19 cellular contexts compared by ENCODE assay signal in the genomic region with DNA sequence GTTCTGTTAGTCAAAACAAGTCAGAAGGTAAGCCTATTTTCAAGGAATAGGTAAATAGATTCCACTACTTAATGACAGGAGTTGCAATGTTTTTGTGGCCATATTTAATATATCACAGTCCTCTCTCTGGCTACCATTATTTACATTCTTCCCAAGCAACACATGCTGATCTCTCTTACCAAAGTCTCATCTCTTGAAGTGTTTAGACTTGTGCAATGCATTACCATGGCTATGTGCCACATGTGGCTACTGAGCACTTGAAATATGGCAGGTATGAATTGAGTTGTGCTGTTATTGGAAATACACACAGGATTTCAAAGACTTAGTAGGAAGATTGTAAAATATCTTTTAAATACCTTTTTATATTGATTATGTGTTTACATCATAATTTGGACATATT.
DNase-seq lines count a peak whose midpoint lies in the region; ATAC-seq and TF ChIP-seq lines count a peak whose summit lies in the region.
"Had no signal": no experiment of that assay in that cellular context is flagged by ENCODE, and none has a peak within 500 bp of the region (broad histone marks: within the 10 kb centered on the region; RNA-seq: fewer than 3 reads in every experiment).

No MANE protein-coding gene starts in this region.

- H3K4me3 ChIP-seq in IMR-90 (ENCODE audit: insufficient read depth, low read depth, low read length) (no peak overlapping the region), mesenchymal stem cell (ENCODE audit: insufficient read depth in 1 of 2, low read depth in 1 of 2, low read length in 2 of 2) (no peak overlapping the region)

- no peak for TF ChIP-seq RAD21 in IMR-90 (IDR thresholded peaks at IDR 0.05; ENCODE audit: low read length)

- dilution Hi-C loops in IMR-90 (cut with HindIII; ENCODE audit: low sequenced_read_pairs, unreplicated experiment): no loop called here

- H4K20me1 ChIP-seq in IMR-90 (ENCODE audit: insufficient read depth, low read length): no peaks in the 10 kb centered on the region

- CTCF ChIA-PET in IMR-90 (lab: Yijun Ruan, JAX) (no interaction called here), WTC11 (lab: Charles Lee) (no interaction called here)

- H2AK9ac ChIP-seq in IMR-90 (replicated peaks; ENCODE audit: low read depth, low read length, poor library complexity): no peak overlapping the region

- no peak overlapping the region for H3K4me3 Mint-ChIP-seq in WTC11
- H3K4me3 Mint-ChIP-seq: CD4-positive, alpha-beta memory T cell had no signal

- POLR2A ChIA-PET in IMR-90 (lab: Charles Lee; ENCODE audit: unreplicated experiment) (no interaction called here), WTC11 (lab: Charles Lee) (no interaction called here)

- intact Hi-C loops in IMR-90 (cut with micrococcal nuclease): loop anchor here (2.0 kb wide), 1 partner anchor 17 kb away; no protein-coding TSS in a partner anchor

- DNase-seq in EH (ENCODE audit: low read depth): peak; percentile 50
- DNase-seq in IMR-90: peak; percentile 65
- DNase-seq in fibroblast of gingiva (ENCODE audit: low read depth): peak; percentile 68
- peak; percentile 74 for DNase-seq in mesenchymal stem cell
- no peak for DNase-seq in hippocampal formation (lab: John Stamatoyannopoulos, UW)
- no peak for DNase-seq in OCI-M2 (lab: John Stamatoyannopoulos, UW; ENCODE audit: unreplicated experiment)
- no peak for DNase-seq in WTC11 (ENCODE audit: low spot score)
- DNase-seq: ACHN; Calu3; CD4-positive, alpha-beta memory T cell; DMS79 treated with DMSO at 0.1 percent for 48 hours; Kasumi-1; NCI-H1105 treated with DMSO at 0.1 percent for 48 hours; NCI-H1694 treated with DMSO at 0.1 percent for 48 hours; NCI-H2107; NCI-H446 treated with DMSO at 0.1 percent for 48 hours; OCI-M1; RPMI8226; SIG-M5 had no signal

- no peak for TF ChIP-seq CTCF in IMR-90 (conservative IDR thresholded peaks at IDR 0.05; ENCODE audit: low read depth, low read length)
- TF ChIP-seq CTCF in WTC11 (IDR thresholded peaks at IDR 0.05): no peak

- no peaks in the 10 kb centered on the region for H3K27me3 Mint-ChIP-seq in WTC11 (ENCODE audit: low read depth)
- H3K27me3 Mint-ChIP-seq: CD4-positive, alpha-beta memory T cell had no signal

- no peak overlapping the region for H2BK20ac ChIP-seq in IMR-90 (ENCODE audit: low read depth, low read length)

- TF ChIP-seq POLR2A in IMR-90 (IDR thresholded peaks at IDR 0.05; ENCODE audit: low read depth, low read length): no peak

- H2BK15ac ChIP-seq in IMR-90 (ENCODE audit: low read depth, low read length): no peak overlapping the region
- H2BK15ac ChIP-seq in mesenchymal stem cell (ENCODE audit: low read depth, poor library complexity, severe bottlenecking): no peak overlapping the region

- peaks cover 13% of the 10 kb centered on the region for H3K36me3 Mint-ChIP-seq in WTC11
- H3K36me3 Mint-ChIP-seq: CD4-positive, alpha-beta memory T cell had no signal

- H3K4me1 Mint-ChIP-seq in WTC11: peaks cover 20% of the 10 kb centered on the region
- H3K4me1 Mint-ChIP-seq: CD4-positive, alpha-beta memory T cell had no signal

- no peak overlapping the region for H3K14ac ChIP-seq in IMR-90 (replicated peaks; ENCODE audit: low read depth, low read length)
- no peak overlapping the region for H3K14ac ChIP-seq in mesenchymal stem cell (ENCODE audit: low read length in 2 of 2)

- H3K9ac ChIP-seq in IMR-90 (ENCODE audit: low read depth, low read length): no peak overlapping the region
- no peak overlapping the region for H3K9ac ChIP-seq in mesenchymal stem cell (ENCODE audit: low read length)

- no peak overlapping the region for H3K56ac ChIP-seq in IMR-90 (ENCODE audit: extremely low read depth, insufficient read depth, low read length)

- peaks cover 17% of the 10 kb centered on the region for H3K9me3 Mint-ChIP-seq in WTC11
- H3K9me3 Mint-ChIP-seq: CD4-positive, alpha-beta memory T cell had no signal

- ATAC-seq in IMR-90 (ENCODE audit: low read depth) (peak; percentile 83), WTC11 (no peak)

- no peak overlapping the region for H3K27ac Mint-ChIP-seq in WTC11
- H3K27ac Mint-ChIP-seq: CD4-positive, alpha-beta memory T cell had no signal

- no peak overlapping the region for H3K27ac ChIP-seq in IMR-90 (ENCODE audit: insufficient read depth, low read length)
- H3K27ac ChIP-seq in mesenchymal stem cell (ENCODE audit: low read length, poor library complexity, severe bottlenecking): no peak overlapping the region

- H4K91ac ChIP-seq in IMR-90 (ENCODE audit: insufficient read depth, low read depth, low read length) (no peak overlapping the region), mesenchymal stem cell (ENCODE audit: low read length) (no peak overlapping the region)

- H2BK12ac ChIP-seq in mesenchymal stem cell (ENCODE audit: low read length in 2 of 2): no peak overlapping the region

- H4K5ac ChIP-seq in IMR-90 (ENCODE audit: low read depth, low read length): no peak overlapping the region

- H3K18ac ChIP-seq in IMR-90 (ENCODE audit: low read depth, low read length) (no peak overlapping the region), mesenchymal stem cell (ENCODE audit: low read depth in 1 of 2, low read length in 2 of 2) (no peak overlapping the region)

- H3K27me3 ChIP-seq in IMR-90 (ENCODE audit: control insufficient read depth, insufficient read depth, low read length) (no peaks in the 10 kb centered on the region), mesenchymal stem cell (ENCODE audit: control insufficient read depth in 1 of 2, insufficient read depth in 1 of 2, low read length in 2 of 2) (no peaks in the 10 kb centered on the region)

- H3K9me3 ChIP-seq in IMR-90 (ENCODE audit: control insufficient read depth, insufficient read depth, low read length) (no peaks in the 10 kb centered on the region), mesenchymal stem cell (ENCODE audit: control insufficient read depth, low read length) (no peaks in the 10 kb centered on the region)

- no peak overlapping the region for H2AFZ ChIP-seq in IMR-90 (replicated peaks; ENCODE audit: low read length, poor library complexity)
- H2AFZ ChIP-seq in mesenchymal stem cell (ENCODE audit: low read depth, low read length): no peak overlapping the region

- H2BK120ac ChIP-seq in IMR-90 (ENCODE audit: low read depth, low read length) (no peak overlapping the region), mesenchymal stem cell (ENCODE audit: low read depth, low read length) (no peak overlapping the region)

- no peak overlapping the region for H2BK5ac ChIP-seq in IMR-90 (ENCODE audit: low read depth, low read length, poor library complexity, severe bottlenecking)
- no peak overlapping the region for H2BK5ac ChIP-seq in mesenchymal stem cell (ENCODE audit: low read depth, low read length, poor library complexity, severe bottlenecking)

- no TSS peak for BruUV-seq in IMR-90 (replicated peaks; lab: Mats Ljungman, UMichigan)

- no peaks in the 10 kb centered on the region for H3K79me1 ChIP-seq in IMR-90 (ENCODE audit: low read depth in 1 of 2, low read length in 2 of 2)
- no peaks in the 10 kb centered on the region for H3K79me1 ChIP-seq in mesenchymal stem cell (replicated peaks; ENCODE audit: low read length, poor library complexity, severe bottlenecking)

- H2AK5ac ChIP-seq in IMR-90 (ENCODE audit: low read depth, low read length) (no peak overlapping the region), mesenchymal stem cell (ENCODE audit: low read length, severe bottlenecking) (no peak overlapping the region)

- in situ Hi-C loops in IMR-90 (cut with MboI; ENCODE audit: low sequenced_read_pairs): no loop called here

- H3K4me1 ChIP-seq in IMR-90 (ENCODE audit: control insufficient read depth, insufficient read depth, low read length) (peaks cover 6% of the 10 kb centered on the region), mesenchymal stem cell (ENCODE audit: control insufficient read depth, insufficient read depth, low read depth, low read length) (peaks cover 3% of the 10 kb centered on the region)

- H3K23ac ChIP-seq in IMR-90 (ENCODE audit: low read depth, low read length) (no peak overlapping the region), mesenchymal stem cell (ENCODE audit: low read length in 2 of 2) (no peak overlapping the region)

- no peak overlapping the region for H3K4me2 ChIP-seq in IMR-90 (ENCODE audit: low read depth, low read length)
- H3K4me2 ChIP-seq in mesenchymal stem cell (ENCODE audit: low read length, poor library complexity, severe bottlenecking): no peak overlapping the region

- H4K8ac ChIP-seq in IMR-90 (ENCODE audit: low read depth in 2 of 2, low read length in 2 of 2) (no peak overlapping the region), mesenchymal stem cell (ENCODE audit: low read length) (no peak overlapping the region)

- H3K4ac ChIP-seq in IMR-90 (ENCODE audit: low read depth, low read length) (no peak overlapping the region), mesenchymal stem cell (ENCODE audit: low read depth in 1 of 2, low read length in 2 of 2) (no peak overlapping the region)

- H3K9me1 ChIP-seq in IMR-90 (ENCODE audit: insufficient read depth, low read length): no peaks in the 10 kb centered on the region

- H3K36me3 ChIP-seq in IMR-90 (ENCODE audit: control insufficient read depth, insufficient read depth, low read length) (no peaks in the 10 kb centered on the region), mesenchymal stem cell (ENCODE audit: control insufficient read depth in 1 of 2, insufficient read depth in 2 of 2, low read depth in 1 of 2, low read length in 2 of 2) (no peaks in the 10 kb centered on the region)

TF ChIP-seq in IMR-90, 13 proteins besides CTCF, POLR2A, EP300 and RAD21:
- TF ChIP-seq CEBPB (IDR thresholded peaks at IDR 0.05; ENCODE audit: low read depth, low read length): peak; percentile 63
- no peak for TF ChIP-seq MAFK (IDR thresholded peaks at IDR 0.05; ENCODE audit: low read depth, low read length)

TF ChIP-seq in WTC11, 78 proteins besides CTCF, POLR2A, EP300 and RAD21 (continues in another document):
- TF ChIP-seq IRF2 (CRISPR knock-in tag; IDR thresholded peaks at IDR 0.05; ENCODE audit: borderline replicate concordance, low read depth) (no peak), TEAD1 (CRISPR knock-in tag; IDR thresholded peaks at IDR 0.05) (no peak), SMAD4 (CRISPR knock-in tag; IDR thresholded peaks at IDR 0.05) (no peak), GTF2I (CRISPR knock-in tag; conservative IDR thresholded peaks at IDR 0.05) (no peak)

Comparison
In these comparisons a context has a peak if more than half of its experiments do, and no peak if none do; other contexts are left out.
1. DNase-seq: peak in EH (single experiment), IMR-90 (single experiment), fibroblast of gingiva (single experiment) and mesenchymal stem cell (single experiment); none in hippocampal formation (0 of 2), OCI-M2 (single experiment) and WTC11 (single experiment).